Comparison of ENCODE assay signal across 3 cellular contexts in genomic region chr7:100957832-100958421, GRCh38.
A peak's percentile ranks its signal among the peaks of the same experiment; 100 is the strongest.
TF ChIP-seq lines count a peak whose summit lies in the region.

No MANE protein-coding gene starts in this region.

TF ChIP-seq in A549, 52 proteins besides CTCF, POLR2A, EP300 and RAD21:
- peak; percentile 63; the same call in 1 of the 2 replicates for TF ChIP-seq KDM1A (IDR thresholded peaks at IDR 0.05; ENCODE audit: low read depth)
- TF ChIP-seq CHD4 (IDR thresholded peaks at IDR 0.05; ENCODE audit: borderline replicate concordance) = peak; percentile 62; the same call in 1 of the 2 replicates
- TF ChIP-seq ZFP36 (IDR thresholded peaks at IDR 0.05; ENCODE audit: borderline replicate concordance, partially characterized antibody) = no peak
- TF ChIP-seq HES2 (IDR thresholded peaks at IDR 0.05) = no peak
- TF ChIP-seq KDM5A (IDR thresholded peaks at IDR 0.05) = no peak
- TF ChIP-seq PHF8 (IDR thresholded peaks at IDR 0.05; ENCODE audit: borderline replicate concordance, low read depth) = no peak
- no peak for TF ChIP-seq MAZ (IDR thresholded peaks at IDR 0.05; ENCODE audit: borderline replicate concordance, low read depth, low read length)
- no peak for TF ChIP-seq FOSL2 (IDR thresholded peaks at IDR 0.05)
- TF ChIP-seq FOSL2 (CRISPR knock-in tag; IDR thresholded peaks at IDR 0.05) = no peak
- no peak for TF ChIP-seq RNF2 (IDR thresholded peaks at IDR 0.05; ENCODE audit: borderline replicate concordance, low read depth)
- TF ChIP-seq RARB (CRISPR knock-in tag; IDR thresholded peaks at IDR 0.05) = no peak
- TF ChIP-seq HOXA7 (CRISPR knock-in tag; IDR thresholded peaks at IDR 0.05) = no peak

TF ChIP-seq in IMR-90, 13 proteins besides CTCF, POLR2A, EP300 and RAD21:
- TF ChIP-seq USF2 (IDR thresholded peaks at IDR 0.05; ENCODE audit: low read depth, low read length) (no peak), CHD1 (IDR thresholded peaks at IDR 0.05; ENCODE audit: low read depth, low read length) (no peak), CEBPB (IDR thresholded peaks at IDR 0.05; ENCODE audit: low read depth, low read length) (no peak), NFE2L2 (IDR thresholded peaks at IDR 0.05; ENCODE audit: low read depth, low read length) (no peak), RCOR1 (IDR thresholded peaks at IDR 0.05; ENCODE audit: insufficient replicate concordance, low read length) (no peak), MAFK (IDR thresholded peaks at IDR 0.05; ENCODE audit: low read depth, low read length) (no peak), MXI1 (IDR thresholded peaks at IDR 0.05; ENCODE audit: borderline replicate concordance, low read depth, low read length) (no peak), BHLHE40 (IDR thresholded peaks at IDR 0.05; ENCODE audit: low read depth, low read length) (no peak), MAZ (IDR thresholded peaks at IDR 0.05; ENCODE audit: borderline replicate concordance, low read depth, low read length) (no peak)

TF ChIP-seq in endothelial cell of umbilical vein, 7 proteins besides CTCF, POLR2A, EP300 and RAD21:
- TF ChIP-seq FOS (IDR thresholded peaks at IDR 0.05; ENCODE audit: borderline replicate concordance, insufficient read depth, low read length) (no peak), POLR2AphosphoS5 (IDR thresholded peaks at IDR 0.05; ENCODE audit: insufficient read depth, low read depth, low read length) (no peak), EZH2 (IDR thresholded peaks at IDR 0.05; ENCODE audit: borderline replicate concordance, low read depth, low read length, severe bottlenecking) (no peak), JUN (IDR thresholded peaks at IDR 0.05; ENCODE audit: borderline replicate concordance, insufficient read depth, insufficient read length, low read depth) (no peak), GATA2 (IDR thresholded peaks at IDR 0.05; ENCODE audit: insufficient read depth, insufficient read length, low read depth, low read length) (no peak), MAX (IDR thresholded peaks at IDR 0.05; ENCODE audit: insufficient read depth, insufficient read length) (no peak), MYC (IDR thresholded peaks at IDR 0.05; ENCODE audit: low read depth, low read length) (no peak)
